2 cellular contexts compared by ENCODE assay signal in the genomic region with DNA sequence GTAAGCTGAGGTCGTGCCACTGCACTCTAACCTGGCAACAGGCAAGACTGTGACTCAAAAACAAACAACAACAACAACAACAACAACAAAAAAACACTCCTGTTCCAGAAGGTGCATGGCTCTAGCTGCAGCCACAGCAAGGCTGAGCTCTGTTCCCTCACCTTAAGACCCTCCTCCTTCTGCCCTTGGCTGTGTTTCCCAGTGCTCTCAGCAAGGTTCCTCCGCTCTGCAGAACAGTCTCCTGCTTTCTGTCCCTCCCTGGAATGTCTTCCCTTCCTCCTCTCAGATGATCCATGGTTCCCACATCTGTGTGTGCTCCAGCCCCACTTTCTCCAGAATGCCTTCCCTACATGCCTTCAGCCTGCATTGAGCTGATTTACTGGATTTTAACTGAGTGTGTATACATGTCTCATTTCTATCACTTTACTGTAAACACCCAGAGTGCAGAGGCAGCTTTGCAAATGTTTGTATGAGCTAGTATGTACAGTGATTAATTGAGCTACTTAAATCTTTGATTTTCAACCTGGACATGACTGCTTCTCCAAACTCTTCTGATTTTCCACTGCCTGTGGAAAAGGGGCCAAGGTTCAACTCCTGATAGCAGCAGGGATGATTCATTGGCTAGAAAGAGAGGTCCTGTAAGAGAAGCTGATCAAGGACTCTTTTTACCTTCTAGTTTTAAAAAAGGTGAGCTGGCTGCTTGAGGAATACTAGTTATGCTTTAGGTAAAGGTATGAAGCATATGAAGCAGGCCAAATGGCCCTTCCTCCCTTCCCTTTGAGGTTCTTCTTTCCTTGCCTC.
TF ChIP-seq lines count a peak whose summit lies in the region.

No MANE protein-coding gene starts in this region.

TF ChIP-seq in IMR-90, 13 proteins besides CTCF, POLR2A, EP300 and RAD21:
- TF ChIP-seq, protein P1, sequence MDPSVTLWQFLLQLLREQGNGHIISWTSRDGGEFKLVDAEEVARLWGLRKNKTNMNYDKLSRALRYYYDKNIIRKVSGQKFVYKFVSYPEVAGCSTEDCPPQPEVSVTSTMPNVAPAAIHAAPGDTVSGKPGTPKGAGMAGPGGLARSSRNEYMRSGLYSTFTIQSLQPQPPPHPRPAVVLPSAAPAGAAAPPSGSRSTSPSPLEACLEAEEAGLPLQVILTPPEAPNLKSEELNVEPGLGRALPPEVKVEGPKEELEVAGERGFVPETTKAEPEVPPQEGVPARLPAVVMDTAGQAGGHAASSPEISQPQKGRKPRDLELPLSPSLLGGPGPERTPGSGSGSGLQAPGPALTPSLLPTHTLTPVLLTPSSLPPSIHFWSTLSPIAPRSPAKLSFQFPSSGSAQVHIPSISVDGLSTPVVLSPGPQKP (IDR thresholded peaks at IDR 0.05; ENCODE audit: borderline replicate concordance, low read depth, low read length) = no peak
- TF ChIP-seq RFX5 (IDR thresholded peaks at IDR 0.05; ENCODE audit: low read depth, low read length) (no peak), USF2 (IDR thresholded peaks at IDR 0.05; ENCODE audit: low read depth, low read length) (no peak), MAFK (IDR thresholded peaks at IDR 0.05; ENCODE audit: low read depth, low read length) (no peak), RCOR1 (IDR thresholded peaks at IDR 0.05; ENCODE audit: insufficient replicate concordance, low read length) (no peak), MXI1 (IDR thresholded peaks at IDR 0.05; ENCODE audit: borderline replicate concordance, low read depth, low read length) (no peak), BHLHE40 (IDR thresholded peaks at IDR 0.05; ENCODE audit: low read depth, low read length) (no peak), MAZ (IDR thresholded peaks at IDR 0.05; ENCODE audit: borderline replicate concordance, low read depth, low read length) (no peak), NFE2L2 (IDR thresholded peaks at IDR 0.05; ENCODE audit: low read depth, low read length) (no peak), FOS (IDR thresholded peaks at IDR 0.05; ENCODE audit: low read depth, low read length) (no peak), CEBPB (IDR thresholded peaks at IDR 0.05; ENCODE audit: low read depth, low read length) (no peak), SMC3 (IDR thresholded peaks at IDR 0.05; ENCODE audit: low read depth, low read length) (no peak), CHD1 (IDR thresholded peaks at IDR 0.05; ENCODE audit: low read depth, low read length) (no peak)

TF ChIP-seq in liver, 16 proteins besides CTCF, POLR2A, EP300 and RAD21:
- TF ChIP-seq TAF1 (conservative IDR thresholded peaks at IDR 0.05) (no peak), HNF4A (conservative IDR thresholded peaks at IDR 0.05) (peak; percentile 46 to 51)
TF ChIP-seq in liver: peak in this region for 1.
